In genomic region chr20:53349730-53350129, GRCh38 we compare ENCODE assay signal across 1 cellular context.
TF ChIP-seq lines count a peak whose summit lies in the region.

No MANE protein-coding gene starts in this region.

TF ChIP-seq in HepG2, 621 proteins besides CTCF, POLR2A, EP300 and RAD21 (continued from another document):
- no peak for TF ChIP-seq PREB (CRISPR knock-in tag; IDR thresholded peaks at IDR 0.05)
- no peak for TF ChIP-seq ZMAT5 (CRISPR knock-in tag; IDR thresholded peaks at IDR 0.05; ENCODE audit: borderline replicate concordance, low read depth)
- TF ChIP-seq ZNF563 (CRISPR knock-in tag; IDR thresholded peaks at IDR 0.05), result no peak
- TF ChIP-seq MAFF (IDR thresholded peaks at IDR 0.05; ENCODE audit: low read depth, low read length), result peak; percentile 92
- no peak for TF ChIP-seq MIER3 (CRISPR knock-in tag; IDR thresholded peaks at IDR 0.05; ENCODE audit: borderline replicate concordance)
- peak; percentile 92 to 96 for TF ChIP-seq MAFK (conservative IDR thresholded peaks at IDR 0.05 in 1 of 2, IDR thresholded peaks at IDR 0.05 in 1 of 2; ENCODE audit: low read length in 2 of 2)
- no peak for TF ChIP-seq PRDM10 (CRISPR knock-in tag; IDR thresholded peaks at IDR 0.05; ENCODE audit: low read depth)
- no peak for TF ChIP-seq ZBTB40 (IDR thresholded peaks at IDR 0.05)
- TF ChIP-seq ZBTB40 (CRISPR knock-in tag; IDR thresholded peaks at IDR 0.05), result no peak
- TF ChIP-seq RXRB (CRISPR knock-in tag; IDR thresholded peaks at IDR 0.05; ENCODE audit: borderline replicate concordance), result no peak
- TF ChIP-seq HNF4A (CRISPR knock-in tag; IDR thresholded peaks at IDR 0.05), result no peak
- TF ChIP-seq BATF2 (CRISPR knock-in tag; IDR thresholded peaks at IDR 0.05), result no peak
- no peak for TF ChIP-seq ZNF484 (CRISPR knock-in tag; IDR thresholded peaks at IDR 0.05; ENCODE audit: borderline replicate concordance, low read depth)
